In genomic region chr2:112726487-112727190, GRCh38 we compare ENCODE assay signal across 1 cellular context.
A peak's percentile ranks its signal among the peaks of the same experiment; 100 is the strongest.
TF ChIP-seq lines count a peak whose summit lies in the region.

No MANE protein-coding gene starts in this region.

TF ChIP-seq in GM12878, 131 proteins besides CTCF, POLR2A, EP300 and RAD21 (continued from another document and continues in another):
- TF ChIP-seq NKRF (conservative IDR thresholded peaks at IDR 0.05) (no peak), NBN (IDR thresholded peaks at IDR 0.05) (peak; percentile 83), YY1 (IDR thresholded peaks at IDR 0.05; ENCODE audit: low read depth, low read length) (peak; percentile 86), LARP7 (IDR thresholded peaks at IDR 0.05) (0 out of 2 replicates have a peak, but pooled peaks have one; percentile 8), TAF1 (IDR thresholded peaks at IDR 0.05; ENCODE audit: borderline replicate concordance, low read depth, low read length) (no peak), SMARCA5 (IDR thresholded peaks at IDR 0.05) (peak; percentile 76; the same call in 1 of the 2 replicates), ZBTB40 (IDR thresholded peaks at IDR 0.05; ENCODE audit: borderline replicate concordance) (no peak), RAD51 (IDR thresholded peaks at IDR 0.05) (0 out of 2 replicates have a peak, but pooled peaks have one; percentile 9), ZSCAN29 (IDR thresholded peaks at IDR 0.05) (peak; percentile 9; the same call in 1 of the 2 replicates), CHD1 (IDR thresholded peaks at IDR 0.05; ENCODE audit: low read depth, low read length) (no peak), BCL11A (IDR thresholded peaks at IDR 0.05; ENCODE audit: low read depth, low read length) (no peak), IKZF2 (IDR thresholded peaks at IDR 0.05) (peak in 1 of 2 experiments; percentile 50; a peak in 2 of 4 replicates), SP1 (IDR thresholded peaks at IDR 0.05; ENCODE audit: low read depth, low read length) (peak; percentile 29), BRCA1 (IDR thresholded peaks at IDR 0.05; ENCODE audit: low read depth, low read length) (no peak), TCF7 (IDR thresholded peaks at IDR 0.05; ENCODE audit: borderline replicate concordance) (no peak), TCF12 (IDR thresholded peaks at IDR 0.05; ENCODE audit: low read depth, low read length) (peak; percentile 63), ASH2L (IDR thresholded peaks at IDR 0.05; ENCODE audit: borderline replicate concordance, low read depth) (no peak), DPF2 (IDR thresholded peaks at IDR 0.05) (peak; percentile 83), STAT3 (IDR thresholded peaks at IDR 0.05; ENCODE audit: low read depth, low read length) (no peak), RB1 (IDR thresholded peaks at IDR 0.05; ENCODE audit: borderline replicate concordance) (peak; percentile 88; the same call in 1 of the 2 replicates), RBBP5 (conservative IDR thresholded peaks at IDR 0.05) (no peak), RUNX3 (IDR thresholded peaks at IDR 0.05; ENCODE audit: low read length) (0 out of 2 replicates have a peak, but pooled peaks have one; percentile 8), ATF7 (IDR thresholded peaks at IDR 0.05; ENCODE audit: low read depth) (peak; percentile 31; the same call in 1 of the 2 replicates), HSF1 (IDR thresholded peaks at IDR 0.05; ENCODE audit: low read depth, low read length) (0 out of 2 replicates have a peak, but pooled peaks have one; percentile 18), ZNF24 (IDR thresholded peaks at IDR 0.05) (0 out of 2 replicates have a peak, but pooled peaks have one; percentile 9), CREB1 (IDR thresholded peaks at IDR 0.05; ENCODE audit: low read depth) (no peak), CREM (IDR thresholded peaks at IDR 0.05; ENCODE audit: low read depth) (0 out of 2 replicates have a peak, but pooled peaks have one; percentile 22), BHLHE40 (IDR thresholded peaks at IDR 0.05; ENCODE audit: borderline replicate concordance in 1 of 2, low read depth in 2 of 2, low read length in 1 of 2) (peak; percentile 17 to 58; a peak in 3 of 4 replicates), WRNIP1 (IDR thresholded peaks at IDR 0.05; ENCODE audit: borderline replicate concordance, low read depth, low read length) (no peak), TARDBP (IDR thresholded peaks at IDR 0.05; ENCODE audit: borderline replicate concordance) (0 out of 2 replicates have a peak, but pooled peaks have one; percentile 47), HDGF (IDR thresholded peaks at IDR 0.05) (0 out of 2 replicates have a peak, but pooled peaks have one; percentile 25), NR2C1 (IDR thresholded peaks at IDR 0.05) (no peak)
- TF ChIP-seq, protein P1, sequence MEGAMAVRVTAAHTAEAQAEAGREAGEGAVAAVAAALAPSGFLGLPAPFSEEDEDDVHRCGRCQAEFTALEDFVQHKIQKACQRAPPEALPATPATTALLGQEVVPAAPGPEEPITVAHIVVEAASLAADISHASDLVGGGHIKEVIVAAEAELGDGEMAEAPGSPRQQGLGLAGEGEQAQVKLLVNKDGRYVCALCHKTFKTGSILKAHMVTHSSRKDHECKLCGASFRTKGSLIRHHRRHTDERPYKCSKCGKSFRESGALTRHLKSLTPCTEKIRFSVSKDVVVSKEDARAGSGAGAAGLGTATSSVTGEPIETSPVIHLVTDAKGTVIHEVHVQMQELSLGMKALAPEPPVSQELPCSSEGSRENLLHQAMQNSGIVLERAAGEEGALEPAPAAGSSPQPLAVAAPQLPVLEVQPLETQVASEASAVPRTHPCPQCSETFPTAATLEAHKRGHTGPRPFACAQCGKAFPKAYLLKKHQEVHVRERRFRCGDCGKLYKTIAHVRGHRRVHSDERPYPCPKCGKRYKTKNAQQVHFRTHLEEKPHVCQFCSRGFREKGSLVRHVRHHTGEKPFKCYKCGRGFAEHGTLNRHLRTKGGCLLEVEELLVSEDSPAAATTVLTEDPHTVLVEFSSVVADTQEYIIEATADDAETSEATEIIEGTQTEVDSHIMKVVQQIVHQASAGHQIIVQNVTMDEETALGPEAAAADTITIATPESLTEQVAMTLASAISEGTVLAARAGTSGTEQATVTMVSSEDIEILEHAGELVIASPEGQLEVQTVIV (IDR thresholded peaks at IDR 0.05; ENCODE audit: borderline replicate concordance, partially characterized antibody), result no peak
- TF ChIP-seq, protein P2, sequence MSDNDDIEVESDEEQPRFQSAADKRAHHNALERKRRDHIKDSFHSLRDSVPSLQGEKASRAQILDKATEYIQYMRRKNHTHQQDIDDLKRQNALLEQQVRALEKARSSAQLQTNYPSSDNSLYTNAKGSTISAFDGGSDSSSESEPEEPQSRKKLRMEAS (IDR thresholded peaks at IDR 0.05; ENCODE audit: low read depth, low read length), result 0 out of 2 replicates have a peak, but pooled peaks have one; percentile 44
- TF ChIP-seq, protein P3, sequence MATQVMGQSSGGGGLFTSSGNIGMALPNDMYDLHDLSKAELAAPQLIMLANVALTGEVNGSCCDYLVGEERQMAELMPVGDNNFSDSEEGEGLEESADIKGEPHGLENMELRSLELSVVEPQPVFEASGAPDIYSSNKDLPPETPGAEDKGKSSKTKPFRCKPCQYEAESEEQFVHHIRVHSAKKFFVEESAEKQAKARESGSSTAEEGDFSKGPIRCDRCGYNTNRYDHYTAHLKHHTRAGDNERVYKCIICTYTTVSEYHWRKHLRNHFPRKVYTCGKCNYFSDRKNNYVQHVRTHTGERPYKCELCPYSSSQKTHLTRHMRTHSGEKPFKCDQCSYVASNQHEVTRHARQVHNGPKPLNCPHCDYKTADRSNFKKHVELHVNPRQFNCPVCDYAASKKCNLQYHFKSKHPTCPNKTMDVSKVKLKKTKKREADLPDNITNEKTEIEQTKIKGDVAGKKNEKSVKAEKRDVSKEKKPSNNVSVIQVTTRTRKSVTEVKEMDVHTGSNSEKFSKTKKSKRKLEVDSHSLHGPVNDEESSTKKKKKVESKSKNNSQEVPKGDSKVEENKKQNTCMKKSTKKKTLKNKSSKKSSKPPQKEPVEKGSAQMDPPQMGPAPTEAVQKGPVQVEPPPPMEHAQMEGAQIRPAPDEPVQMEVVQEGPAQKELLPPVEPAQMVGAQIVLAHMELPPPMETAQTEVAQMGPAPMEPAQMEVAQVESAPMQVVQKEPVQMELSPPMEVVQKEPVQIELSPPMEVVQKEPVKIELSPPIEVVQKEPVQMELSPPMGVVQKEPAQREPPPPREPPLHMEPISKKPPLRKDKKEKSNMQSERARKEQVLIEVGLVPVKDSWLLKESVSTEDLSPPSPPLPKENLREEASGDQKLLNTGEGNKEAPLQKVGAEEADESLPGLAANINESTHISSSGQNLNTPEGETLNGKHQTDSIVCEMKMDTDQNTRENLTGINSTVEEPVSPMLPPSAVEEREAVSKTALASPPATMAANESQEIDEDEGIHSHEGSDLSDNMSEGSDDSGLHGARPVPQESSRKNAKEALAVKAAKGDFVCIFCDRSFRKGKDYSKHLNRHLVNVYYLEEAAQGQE (IDR thresholded peaks at IDR 0.05; ENCODE audit: low read depth, low read length), result no peak
- TF ChIP-seq, protein P4, sequence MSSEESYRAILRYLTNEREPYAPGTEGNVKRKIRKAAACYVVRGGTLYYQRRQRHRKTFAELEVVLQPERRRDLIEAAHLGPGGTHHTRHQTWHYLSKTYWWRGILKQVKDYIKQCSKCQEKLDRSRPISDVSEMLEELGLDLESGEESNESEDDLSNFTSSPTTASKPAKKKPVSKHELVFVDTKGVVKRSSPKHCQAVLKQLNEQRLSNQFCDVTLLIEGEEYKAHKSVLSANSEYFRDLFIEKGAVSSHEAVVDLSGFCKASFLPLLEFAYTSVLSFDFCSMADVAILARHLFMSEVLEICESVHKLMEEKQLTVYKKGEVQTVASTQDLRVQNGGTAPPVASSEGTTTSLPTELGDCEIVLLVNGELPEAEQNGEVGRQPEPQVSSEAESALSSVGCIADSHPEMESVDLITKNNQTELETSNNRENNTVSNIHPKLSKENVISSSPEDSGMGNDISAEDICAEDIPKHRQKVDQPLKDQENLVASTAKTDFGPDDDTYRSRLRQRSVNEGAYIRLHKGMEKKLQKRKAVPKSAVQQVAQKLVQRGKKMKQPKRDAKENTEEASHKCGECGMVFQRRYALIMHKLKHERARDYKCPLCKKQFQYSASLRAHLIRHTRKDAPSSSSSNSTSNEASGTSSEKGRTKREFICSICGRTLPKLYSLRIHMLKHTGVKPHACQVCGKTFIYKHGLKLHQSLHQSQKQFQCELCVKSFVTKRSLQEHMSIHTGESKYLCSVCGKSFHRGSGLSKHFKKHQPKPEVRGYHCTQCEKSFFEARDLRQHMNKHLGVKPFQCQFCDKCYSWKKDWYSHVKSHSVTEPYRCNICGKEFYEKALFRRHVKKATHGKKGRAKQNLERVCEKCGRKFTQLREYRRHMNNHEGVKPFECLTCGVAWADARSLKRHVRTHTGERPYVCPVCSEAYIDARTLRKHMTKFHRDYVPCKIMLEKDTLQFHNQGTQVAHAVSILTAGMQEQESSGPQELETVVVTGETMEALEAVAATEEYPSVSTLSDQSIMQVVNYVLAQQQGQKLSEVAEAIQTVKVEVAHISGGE (CRISPR knock-in tag; IDR thresholded peaks at IDR 0.05), result no peak
- TF ChIP-seq, protein P5, sequence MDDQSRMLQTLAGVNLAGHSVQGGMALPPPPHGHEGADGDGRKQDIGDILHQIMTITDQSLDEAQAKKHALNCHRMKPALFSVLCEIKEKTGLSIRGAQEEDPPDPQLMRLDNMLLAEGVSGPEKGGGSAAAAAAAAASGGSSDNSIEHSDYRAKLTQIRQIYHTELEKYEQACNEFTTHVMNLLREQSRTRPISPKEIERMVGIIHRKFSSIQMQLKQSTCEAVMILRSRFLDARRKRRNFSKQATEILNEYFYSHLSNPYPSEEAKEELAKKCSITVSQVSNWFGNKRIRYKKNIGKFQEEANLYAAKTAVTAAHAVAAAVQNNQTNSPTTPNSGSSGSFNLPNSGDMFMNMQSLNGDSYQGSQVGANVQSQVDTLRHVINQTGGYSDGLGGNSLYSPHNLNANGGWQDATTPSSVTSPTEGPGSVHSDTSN (IDR thresholded peaks at IDR 0.05; ENCODE audit: insufficient replicate concordance, low read depth, low read length), result no peak
- TF ChIP-seq, protein P6, sequence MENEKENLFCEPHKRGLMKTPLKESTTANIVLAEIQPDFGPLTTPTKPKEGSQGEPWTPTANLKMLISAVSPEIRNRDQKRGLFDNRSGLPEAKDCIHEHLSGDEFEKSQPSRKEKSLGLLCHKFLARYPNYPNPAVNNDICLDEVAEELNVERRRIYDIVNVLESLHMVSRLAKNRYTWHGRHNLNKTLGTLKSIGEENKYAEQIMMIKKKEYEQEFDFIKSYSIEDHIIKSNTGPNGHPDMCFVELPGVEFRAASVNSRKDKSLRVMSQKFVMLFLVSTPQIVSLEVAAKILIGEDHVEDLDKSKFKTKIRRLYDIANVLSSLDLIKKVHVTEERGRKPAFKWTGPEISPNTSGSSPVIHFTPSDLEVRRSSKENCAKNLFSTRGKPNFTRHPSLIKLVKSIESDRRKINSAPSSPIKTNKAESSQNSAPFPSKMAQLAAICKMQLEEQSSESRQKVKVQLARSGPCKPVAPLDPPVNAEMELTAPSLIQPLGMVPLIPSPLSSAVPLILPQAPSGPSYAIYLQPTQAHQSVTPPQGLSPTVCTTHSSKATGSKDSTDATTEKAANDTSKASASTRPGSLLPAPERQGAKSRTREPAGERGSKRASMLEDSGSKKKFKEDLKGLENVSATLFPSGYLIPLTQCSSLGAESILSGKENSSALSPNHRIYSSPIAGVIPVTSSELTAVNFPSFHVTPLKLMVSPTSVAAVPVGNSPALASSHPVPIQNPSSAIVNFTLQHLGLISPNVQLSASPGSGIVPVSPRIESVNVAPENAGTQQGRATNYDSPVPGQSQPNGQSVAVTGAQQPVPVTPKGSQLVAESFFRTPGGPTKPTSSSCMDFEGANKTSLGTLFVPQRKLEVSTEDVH (IDR thresholded peaks at IDR 0.05; ENCODE audit: low read depth, partially characterized antibody), result no peak
